In the genomic region with DNA sequence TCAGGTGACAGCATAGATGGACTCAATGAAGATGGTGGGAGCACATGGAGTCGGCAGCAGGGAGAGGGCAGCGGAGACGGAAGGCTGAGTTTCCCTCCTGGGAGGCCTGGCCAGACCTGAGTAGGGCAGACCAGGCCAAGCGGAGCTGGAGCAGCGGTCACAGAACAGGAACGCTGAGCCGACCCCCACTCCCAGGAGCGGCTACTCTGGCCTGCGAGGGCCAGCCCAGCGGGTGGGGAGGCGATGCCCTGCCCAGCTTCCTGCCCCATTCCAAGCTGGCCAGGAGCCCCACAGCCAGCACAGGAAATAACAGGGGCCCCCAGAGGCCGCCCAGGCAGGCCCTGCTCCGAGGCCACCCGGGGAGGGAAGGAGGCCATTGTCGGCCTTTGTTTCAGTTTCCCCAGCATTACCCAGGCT, we compare ENCODE assay signal across 18 cellular contexts.
A peak's percentile ranks its signal among the peaks of the same experiment; 100 is the strongest.
DNase-seq lines count a peak whose midpoint lies in the region; ATAC-seq and TF ChIP-seq lines count a peak whose summit lies in the region.
"Had no signal": no experiment of that assay in that cellular context is flagged by ENCODE, and none has a peak within 500 bp of the region (broad histone marks: within the 10 kb centered on the region; RNA-seq: fewer than 3 reads in every experiment).

No MANE protein-coding gene starts in this region.

- ATAC-seq in HG03571 (IDR thresholded peaks at IDR 0.05; ENCODE audit: unreplicated experiment) (no peak), HG03442 (IDR thresholded peaks at IDR 0.05; ENCODE audit: unreplicated experiment) (no peak)

- TF ChIP-seq POLR2A in esophagus squamous epithelium (IDR thresholded peaks at IDR 0.05) = no peak

- H2AFZ ChIP-seq in parathyroid adenoma = no peak overlapping the region
- H2AFZ ChIP-seq: GM23248 had no signal

- 0 out of 2 replicates have a peak, but pooled peaks cover 4% of the 10 kb centered on the region for H3K36me3 ChIP-seq in iPS-20b (ENCODE audit: insufficient read depth, low read depth, low read length)
- H3K36me3 ChIP-seq in parathyroid adenoma (ENCODE audit: control insufficient read depth, insufficient read depth, low read length) = no peaks in the 10 kb centered on the region
- H3K36me3 ChIP-seq in esophagus squamous epithelium = no peaks in the 10 kb centered on the region

- H3K27ac ChIP-seq in iPS-20b (ENCODE audit: low read length) (peak overlapping the region; percentile 80), parathyroid adenoma (peak overlapping the region; percentile 36), esophagus squamous epithelium (peak overlapping the region in 2 of 4 donors; percentile 39 to 49)
- H3K27ac ChIP-seq: GM23248 had no signal

- H3K4me1 ChIP-seq in iPS-20b (ENCODE audit: insufficient read depth, low read length) (peaks cover 20% of the 10 kb centered on the region), parathyroid adenoma (no peaks in the 10 kb centered on the region), esophagus squamous epithelium (peaks cover 0 to 36% (median 16%) of the 10 kb centered on the region in 3 donors)

- H3K79me2 ChIP-seq in parathyroid adenoma = no peaks in the 10 kb centered on the region

- H3K27me3 ChIP-seq in iPS-20b (ENCODE audit: insufficient read depth, low read length) (no peaks in the 10 kb centered on the region), parathyroid adenoma (ENCODE audit: control insufficient read depth, insufficient read depth, low read length) (no peaks in the 10 kb centered on the region), esophagus squamous epithelium (no peaks in the 10 kb centered on the region)

- intact Hi-C loops in esophagus squamous epithelium (cut with DNase I) = no loop called here

- no peaks in the 10 kb centered on the region for H3K9me3 ChIP-seq in iPS-20b (ENCODE audit: insufficient read depth, low read depth, low read length)
- no peaks in the 10 kb centered on the region for H3K9me3 ChIP-seq in parathyroid adenoma (ENCODE audit: control insufficient read depth, low read length)
- H3K9me3 ChIP-seq in esophagus squamous epithelium = no peaks in the 10 kb centered on the region

- H3K4me3 ChIP-seq in choroid plexus epithelial cell (ENCODE audit: low read depth, low read length) (peak overlapping the region; percentile 5), iPS-20b (ENCODE audit: low read length) (no peak overlapping the region), parathyroid adenoma (ENCODE audit: low read depth, low read length) (no peak overlapping the region), esophagus squamous epithelium (no peak overlapping the region)
- H3K4me3 ChIP-seq: GM23248 had no signal

- TF ChIP-seq CTCF in choroid plexus epithelial cell (conservative IDR thresholded peaks at IDR 0.05; ENCODE audit: low read depth, low read length) = no peak
- TF ChIP-seq CTCF in parathyroid adenoma (IDR thresholded peaks at IDR 0.05) = no peak
- no peak for TF ChIP-seq CTCF in esophagus squamous epithelium (IDR thresholded peaks at IDR 0.05)

- no peak overlapping the region for H3K4me2 ChIP-seq in parathyroid adenoma (ENCODE audit: low read length)

- H3K9ac ChIP-seq in iPS-20b (ENCODE audit: low read depth, low read length) (peak overlapping the region; percentile 64; the same call in 1 of the 2 replicates), parathyroid adenoma (no peak overlapping the region)
- H3K9ac ChIP-seq: GM23248 had no signal

- DNase-seq in ELF-1 (ENCODE audit: low read depth, low spot score) (peak; percentile 62), choroid plexus epithelial cell (ENCODE audit: low read depth) (peak; percentile 48), esophagus squamous epithelium (lab: John Stamatoyannopoulos, UW) (no peak), NCI-H187 (lab: John Stamatoyannopoulos, UW) (no peak)
- DNase-seq: activated gamma-delta T cell treated with Interleukin-2 at 50 U/mL for 16 hours; cerebellar nuclear complex; DMS53; GM23248; kidney glomerular epithelial cell; NCI-H1105 treated with DMSO at 0.1 percent for 48 hours; NCI-H524; occipital lobe; stimulated activated CD4-positive, alpha-beta T cell treated with anti-CD3 and anti-CD28 coated beads, Interleukin-1b, Interleukin-23, amount 100 ng/mL, for 48 hours; T1000 had no signal

- WGBS in esophagus squamous epithelium, 2 donors = 51 to 86% methylated on average over 6 to 9 of the region's 15 CpGs

Comparison
In these comparisons a context has a peak if more than half of its experiments do, and no peak if none do; other contexts are left out.
1. DNase-seq: peak in ELF-1 (single experiment) and choroid plexus epithelial cell (single experiment); none in esophagus squamous epithelium (single experiment) and NCI-H187 (0 of 2).